ENCODE assay signal across 2 cellular contexts in genomic region chr2:667332-668000, GRCh38.
TF ChIP-seq lines count a peak whose summit lies in the region.

No MANE protein-coding gene starts in this region.

TF ChIP-seq in HCT116, 20 proteins besides CTCF, POLR2A, EP300 and RAD21 (continued from another document):
- TF ChIP-seq ZBTB33 (IDR thresholded peaks at IDR 0.05; ENCODE audit: extremely low read depth, insufficient replicate concordance, low read length): no peak
- no peak for TF ChIP-seq EZH2phosphoT487 (IDR thresholded peaks at IDR 0.05; ENCODE audit: borderline replicate concordance)
- peak; percentile 21; the same call in 1 of the 2 replicates for TF ChIP-seq FOSL1 (IDR thresholded peaks at IDR 0.05; ENCODE audit: low read depth)
- TF ChIP-seq CEBPB (IDR thresholded peaks at IDR 0.05; ENCODE audit: low read depth): no peak
- TF ChIP-seq ZNF274 (IDR thresholded peaks at IDR 0.05; ENCODE audit: low read depth, low read length): no peak
- no peak for TF ChIP-seq EZH2 (IDR thresholded peaks at IDR 0.05)
- 0 out of 2 replicates have a peak, but pooled peaks have one; percentile 31 for TF ChIP-seq SRF (IDR thresholded peaks at IDR 0.05; ENCODE audit: low read depth)

TF ChIP-seq in SK-N-SH, 30 proteins besides CTCF, POLR2A, EP300 and RAD21 (continued from another document):
- TF ChIP-seq PBX3 (IDR thresholded peaks at IDR 0.05) (no peak), REST (IDR thresholded peaks at IDR 0.05; ENCODE audit: low read depth, low read length) (no peak)
